ENCODE assay signal across 9 cellular contexts in genomic region chr3:45026038-45026437, GRCh38. TPM values are rescaled to one million over a fixed set of nuclear protein-coding genes. Genes with fewer than 3 reads are reported as not detected.
DNase-seq lines count a peak whose midpoint lies in the region; ATAC-seq, FAIRE-seq and TF ChIP-seq lines count a peak whose summit lies in the region.
"Had no signal": no experiment of that assay in that cellular context is flagged by ENCODE, and none has a peak within 500 bp of the region (broad histone marks: within the 10 kb centered on the region; RNA-seq: fewer than 3 reads in every experiment).

Gene CLEC3B (plus strand): TSS chr3:45026303. CDS start chr3:45026363, 60 bp downstream.

- no peak for TF ChIP-seq CTCF in tibial nerve (IDR thresholded peaks at IDR 0.05)

- no peak for TF ChIP-seq POLR2A in tibial nerve (IDR thresholded peaks at IDR 0.05)
- no peak for TF ChIP-seq POLR2A in GM12892 (IDR thresholded peaks at IDR 0.05; ENCODE audit: low read depth, low read length)

- peak; percentile 20 for ATAC-seq in esophagus mucosa

- no peak for FAIRE-seq in GM12892 (lab: Jason Lieb, UNC)

- 14 to 18% methylated on average over 13 of the region's 13 CpGs for WGBS in tibial nerve, 2 donors

- no peaks in the 10 kb centered on the region for H3K36me3 ChIP-seq in SJCRH30
- no peaks in the 10 kb centered on the region for H3K36me3 ChIP-seq in mucosa of rectum (ENCODE audit: control insufficient read depth in 2 of 2, insufficient read depth in 2 of 2, low read length in 2 of 2)
- peaks cover 0 to 10% (median 0%) of the 10 kb centered on the region in 3 donors for H3K36me3 ChIP-seq in tibial nerve

- no peaks in the 10 kb centered on the region for H3K9me3 ChIP-seq in SJCRH30 (replicated peaks)
- no peaks in the 10 kb centered on the region for H3K9me3 ChIP-seq in mucosa of rectum (ENCODE audit: control insufficient read depth in 2 of 2, low read length in 2 of 2)
- no peaks in the 10 kb centered on the region for H3K9me3 ChIP-seq in tibial nerve

- H3K27me3 ChIP-seq in SJCRH30 (no peaks in the 10 kb centered on the region), mucosa of rectum (ENCODE audit: control insufficient read depth in 2 of 2, insufficient read depth in 2 of 2, low read length in 2 of 2) (no peaks in the 10 kb centered on the region), tibial nerve (no peaks in the 10 kb centered on the region)

- H3K27ac ChIP-seq in SJCRH30 (no peak within 1 kb of the TSS), mucosa of rectum (ENCODE audit: low read depth in 2 of 2, low read length in 2 of 2) (peak within 1 kb of the TSS; percentile 62 to 66), tibial nerve (peak within 1 kb of the TSS; percentile 46 to 82 (median 64))

- peak within 1 kb of the TSS; percentile 27 to 40 for H3K9ac ChIP-seq in mucosa of rectum (ENCODE audit: low read depth in 1 of 2, low read length in 2 of 2)

- peak in 1 of 2 donors; percentile 57 for TF ChIP-seq EP300 in tibial nerve (IDR thresholded peaks at IDR 0.05)

- DNase-seq in SJCRH30 (peak; percentile 9 to 24), tibial nerve (ENCODE audit: low spot score in 2 of 2) (peak in 1 of 2 donors; percentile 47), GM12892 (ENCODE audit: insufficient read length) (no peak), NCI-H2029 (lab: John Stamatoyannopoulos, UW) (no peak), NCI-H1092 treated with DMSO at 0.1 percent for 48 hours (lab: John Stamatoyannopoulos, UW) (no peak)
- DNase-seq in activated T-cell treated with anti-CD3 and anti-CD28 coated beads, Interleukin-2, amount 50 U/mL, for 1 hour: no peak
- DNase-seq: NCI-H446 had no signal

- H3K4me1 ChIP-seq in SJCRH30 (no peaks in the 10 kb centered on the region; the same call in 1 of the 2 replicates), mucosa of rectum (ENCODE audit: control insufficient read depth in 2 of 2, insufficient read depth in 2 of 2, low read length in 2 of 2) (peaks cover 7% of the 10 kb centered on the region in 2 donors), tibial nerve (peaks cover 0 to 87% (median 27%) of the 10 kb centered on the region in 4 donors)

- H3K4me3 ChIP-seq in SJCRH30: no peak within 1 kb of the TSS
- peak within 1 kb of the TSS; percentile 53 to 61 for H3K4me3 ChIP-seq in mucosa of rectum (ENCODE audit: low read length in 2 of 2)
- peak within 1 kb of the TSS in 3 of 4 donors; percentile 22 to 48 (median 28) for H3K4me3 ChIP-seq in tibial nerve

RNA-seq across cellular contexts. Expression of gene CLEC3B, which starts in this region (rescaled TPM):
- total RNA-seq in SJCRH30 (2014; rRNA removed; shearing (Covaris generic)): not detected in 2 replicates
- total RNA-seq in esophagus mucosa (3.1 TPM), tibial nerve (100 to 1,000 TPM; 137 to 819 (median 340) TPM)
- not detected for polyA plus RNA-seq in GM12892 (2012; ENCODE audit: missing spikeins)

Comparison
In these comparisons a context has a peak if more than half of its experiments do, and no peak if none do; other contexts are left out.
1. RNA of gene CLEC3B (total RNA-seq): 137 to 819 TPM in tibial nerve; 3.1 TPM in esophagus mucosa (single experiment) and not detected in SJCRH30; every median in the first group is over 10 times any median in the second.
2. Peak in DNase-seq in SJCRH30; RNA of the gene not detected or under 1 TPM.